In genomic region chr3:196406806-196407470, GRCh38 we compare ENCODE assay signal across 13 cellular contexts. TPM values are rescaled to one million over a fixed set of nuclear protein-coding genes. Genes with fewer than 3 reads are reported as not detected.
A peak's percentile ranks its signal among the peaks of the same experiment; 100 is the strongest.
DNase-seq lines count a peak whose midpoint lies in the region; ATAC-seq and TF ChIP-seq lines count a peak whose summit lies in the region.
"Had no signal": no experiment of that assay in that cellular context is flagged by ENCODE, and none has a peak within 500 bp of the region (broad histone marks: within the 10 kb centered on the region; RNA-seq: fewer than 3 reads in every experiment).

No MANE protein-coding gene starts in this region.

- H3K9me3 Mint-ChIP-seq in natural killer cell treated with Interleukin-12 subunit alpha and Interleukin-12 subunit beta and Interleukin-15 and Interleukin-18, amount 100 ng/mL, for 72 hours, result peaks cover 7% of the 10 kb centered on the region

- H3K4me1 Mint-ChIP-seq in natural killer cell treated with Interleukin-12 subunit alpha and Interleukin-12 subunit beta and Interleukin-15 and Interleukin-18, amount 100 ng/mL, for 72 hours (ENCODE audit: low read depth in 2 of 2), result peaks cover 15 to 22% of the 10 kb centered on the region in 2 donors

- H3K9me3 ChIP-seq in esophagus squamous epithelium, result no peaks in the 10 kb centered on the region

- H3K27me3 ChIP-seq in esophagus squamous epithelium, result no peaks in the 10 kb centered on the region
- H3K27me3 ChIP-seq: BLaER1, right lobe of liver had no signal

- H3K27ac ChIP-seq in esophagus squamous epithelium, result no peak overlapping the region
- H3K27ac ChIP-seq: BLaER1, right lobe of liver had no signal

- peaks cover 0 to 46% (median 3%) of the 10 kb centered on the region in 3 donors for H3K36me3 ChIP-seq in esophagus squamous epithelium
- H3K36me3 ChIP-seq: right lobe of liver had no signal

- WGBS in esophagus squamous epithelium, 2 donors, result 65 to 67% methylated on average over 8 of the region's 8 CpGs

- TF ChIP-seq CTCF in esophagus squamous epithelium (IDR thresholded peaks at IDR 0.05), result no peak

- peaks cover 11% of the 10 kb centered on the region for H3K36me3 Mint-ChIP-seq in natural killer cell treated with Interleukin-12 subunit alpha and Interleukin-12 subunit beta and Interleukin-15 and Interleukin-18, amount 100 ng/mL, for 72 hours

- no peak for ATAC-seq in GM19351 (IDR thresholded peaks at IDR 0.05; ENCODE audit: unreplicated experiment)
- ATAC-seq in natural killer cell treated with Interleukin-12 subunit alpha and Interleukin-12 subunit beta and Interleukin-15 and Interleukin-18, amount 100 ng/mL, for 72 hours, result no peak
- ATAC-seq: HepG2, right lobe of liver had no signal

- H3K4me3 ChIP-seq in esophagus squamous epithelium, result no peak overlapping the region
- H3K4me3 ChIP-seq: BLaER1, right lobe of liver had no signal

- no peak overlapping the region for H3K27ac Mint-ChIP-seq in natural killer cell treated with Interleukin-12 subunit alpha and Interleukin-12 subunit beta and Interleukin-15 and Interleukin-18, amount 100 ng/mL, for 72 hours

- intact Hi-C loops in esophagus squamous epithelium (cut with DNase I), result no loop called here

- no peaks in the 10 kb centered on the region for H3K4me1 ChIP-seq in esophagus squamous epithelium
- H3K4me1 ChIP-seq: BLaER1, right lobe of liver had no signal

- DNase-seq in 8988T, result peak; percentile 46
- DNase-seq in GM04503 (ENCODE audit: low read depth), result peak; percentile 61
- peak; percentile 3 for DNase-seq in T1000 (lab: John Stamatoyannopoulos, UW)
- DNase-seq in glomerular visceral epithelial cell (ENCODE audit: extremely low spot score), result peak; percentile 44
- DNase-seq in natural killer cell treated with Interleukin-12 subunit alpha and Interleukin-12 subunit beta and Interleukin-15 and Interleukin-18, amount 100 ng/mL, for 72 hours (ENCODE audit: low spot score), result no peak
- no peak for DNase-seq in esophagus squamous epithelium (lab: John Stamatoyannopoulos, UW)
- no peak for DNase-seq in activated CD8-positive, alpha-beta memory T cell treated with anti-CD3 and anti-CD28 coated beads, Interleukin-2, amount 50 U/mL, for 4 hours
- DNase-seq: effector memory CD4-positive, alpha-beta T cell; NCI-H1694 treated with DMSO at 0.1 percent for 48 hours; right lobe of liver had no signal

- no peak overlapping the region for H3K4me3 Mint-ChIP-seq in natural killer cell treated with Interleukin-12 subunit alpha and Interleukin-12 subunit beta and Interleukin-15 and Interleukin-18, amount 100 ng/mL, for 72 hours

- no peaks in the 10 kb centered on the region for H3K27me3 Mint-ChIP-seq in natural killer cell treated with Interleukin-12 subunit alpha and Interleukin-12 subunit beta and Interleukin-15 and Interleukin-18, amount 100 ng/mL, for 72 hours

- TF ChIP-seq POLR2A in esophagus squamous epithelium (IDR thresholded peaks at IDR 0.05), result no peak

RNA-seq across cellular contexts. Expression of gene UBXN7, which starts 25.3 kb away (rescaled TPM):
- total RNA-seq in natural killer cell treated with Interleukin-12 subunit alpha and Interleukin-12 subunit beta and Interleukin-15 and Interleukin-18, amount 100 ng/mL, for 72 hours, result 10 to 100 TPM; 51.4 to 53.2 TPM
- 10 to 100 TPM; 10.7 to 18.7 (median 14.1) TPM for total RNA-seq in esophagus squamous epithelium

Comparison
In these comparisons a context has a peak if more than half of its experiments do, and no peak if none do; other contexts are left out.
1. DNase-seq: peak in 8988T (single experiment), GM04503 (single experiment), T1000 (single experiment) and glomerular visceral epithelial cell (single experiment); none in natural killer cell treated with Interleukin-12 subunit alpha and Interleukin-12 subunit beta and Interleukin-15 and Interleukin-18, amount 100 ng/mL, for 72 hours (single experiment), esophagus squamous epithelium (single experiment) and activated CD8-positive, alpha-beta memory T cell treated with anti-CD3 and anti-CD28 coated beads, Interleukin-2, amount 50 U/mL, for 4 hours (single experiment).